Comparison of ENCODE assay signal across 3 cellular contexts in the genomic region with DNA sequence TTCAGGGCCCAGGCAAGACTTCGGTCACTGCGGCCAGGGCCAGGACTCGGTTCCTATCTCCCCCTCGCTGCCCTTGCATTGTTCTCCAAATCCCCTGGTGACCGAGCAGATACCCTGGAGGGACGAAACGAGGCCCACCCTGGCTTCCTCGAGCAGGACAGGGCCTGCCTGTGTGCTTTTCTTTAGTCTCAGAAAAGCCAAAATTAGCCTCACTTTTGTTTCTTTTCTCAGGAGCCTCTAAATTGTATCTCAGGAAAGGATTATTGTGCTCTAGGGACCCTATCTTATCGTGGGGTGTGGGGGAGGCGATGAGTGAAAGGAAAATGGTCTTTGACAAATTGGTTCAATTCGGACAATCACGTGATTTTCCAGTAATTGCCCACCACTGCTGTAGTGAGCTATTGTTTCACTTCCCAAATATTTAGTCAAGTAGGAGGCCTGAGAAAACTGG.
TF ChIP-seq lines count a peak whose summit lies in the region.

No MANE protein-coding gene starts in this region.

TF ChIP-seq in IMR-90, 13 proteins besides CTCF, POLR2A, EP300 and RAD21:
- TF ChIP-seq BHLHE40 (IDR thresholded peaks at IDR 0.05; ENCODE audit: low read depth, low read length) (no peak), FOS (IDR thresholded peaks at IDR 0.05; ENCODE audit: low read depth, low read length) (no peak), RCOR1 (IDR thresholded peaks at IDR 0.05; ENCODE audit: insufficient replicate concordance, low read length) (no peak), SMC3 (IDR thresholded peaks at IDR 0.05; ENCODE audit: low read depth, low read length) (no peak)

TF ChIP-seq in K562, 482 proteins besides CTCF, POLR2A, EP300 and RAD21:
- TF ChIP-seq FOXA3 (CRISPR knock-in tag; conservative IDR thresholded peaks at IDR 0.05 in 1 of 2, IDR thresholded peaks at IDR 0.05 in 1 of 2) (no peak), ELF4 (CRISPR knock-in tag; IDR thresholded peaks at IDR 0.05) (no peak), EGR1 (conservative IDR thresholded peaks at IDR 0.05) (peak; percentile 47), CCAR2 (IDR thresholded peaks at IDR 0.05; ENCODE audit: low read depth, low read length) (no peak), CBFA2T2 (conservative IDR thresholded peaks at IDR 0.05) (0 out of 2 replicates have a peak, but pooled peaks have one; percentile 19), RAD51 (IDR thresholded peaks at IDR 0.05; ENCODE audit: borderline replicate concordance, low read depth) (peak; percentile 73), ZFX (CRISPR knock-in tag; IDR thresholded peaks at IDR 0.05) (peak; percentile 23; the same call in 1 of the 2 replicates), ZNF740 (CRISPR knock-in tag; IDR thresholded peaks at IDR 0.05) (no peak), ZNF740 (tag; IDR thresholded peaks at IDR 0.05) (0 out of 4 replicates have a peak, but pooled peaks of 1 of the 2 experiments have one; percentile 17), GABPB1 (CRISPR knock-in tag; IDR thresholded peaks at IDR 0.05) (0 out of 2 replicates have a peak, but pooled peaks have one; percentile 11), GATAD2A (IDR thresholded peaks at IDR 0.05) (0 out of 2 replicates have a peak, but pooled peaks have one; percentile 24), TOE1 (IDR thresholded peaks at IDR 0.05; ENCODE audit: borderline replicate concordance) (peak; percentile 86), TOE1 (CRISPR knock-in tag; IDR thresholded peaks at IDR 0.05; ENCODE audit: borderline replicate concordance, low read depth) (no peak), BHLHE40 (IDR thresholded peaks at IDR 0.05; ENCODE audit: low read length) (peak; percentile 49; the same call in 1 of the 2 replicates), MEIS2 (IDR thresholded peaks at IDR 0.05; ENCODE audit: partially characterized antibody) (peak; percentile 63), NFRKB (IDR thresholded peaks at IDR 0.05; ENCODE audit: low read depth) (0 out of 2 replicates have a peak, but pooled peaks have one; percentile 1)
- TF ChIP-seq, protein P1, sequence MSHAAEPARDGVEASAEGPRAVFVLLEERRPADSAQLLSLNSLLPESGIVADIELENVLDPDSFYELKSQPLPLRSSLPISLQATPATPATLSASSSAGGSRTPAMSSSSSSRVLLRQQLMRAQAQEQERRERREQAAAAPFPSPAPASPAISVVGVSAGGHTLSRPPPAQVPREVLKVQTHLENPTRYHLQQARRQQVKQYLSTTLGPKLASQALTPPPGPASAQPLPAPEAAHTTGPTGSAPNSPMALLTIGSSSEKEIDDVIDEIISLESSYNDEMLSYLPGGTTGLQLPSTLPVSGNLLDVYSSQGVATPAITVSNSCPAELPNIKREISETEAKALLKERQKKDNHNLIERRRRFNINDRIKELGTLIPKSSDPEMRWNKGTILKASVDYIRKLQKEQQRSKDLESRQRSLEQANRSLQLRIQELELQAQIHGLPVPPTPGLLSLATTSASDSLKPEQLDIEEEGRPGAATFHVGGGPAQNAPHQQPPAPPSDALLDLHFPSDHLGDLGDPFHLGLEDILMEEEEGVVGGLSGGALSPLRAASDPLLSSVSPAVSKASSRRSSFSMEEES (CRISPR knock-in tag; IDR thresholded peaks at IDR 0.05), result peak; percentile 95

TF ChIP-seq in HepG2, 621 proteins besides CTCF, POLR2A, EP300 and RAD21:
- TF ChIP-seq TARDBP (CRISPR knock-in tag; IDR thresholded peaks at IDR 0.05), result no peak
- TF ChIP-seq THAP11 (CRISPR knock-in tag; IDR thresholded peaks at IDR 0.05), result no peak
- no peak for TF ChIP-seq ETV6 (CRISPR knock-in tag; conservative IDR thresholded peaks at IDR 0.05)
- TF ChIP-seq RXRA (CRISPR knock-in tag; IDR thresholded peaks at IDR 0.05), result no peak
